Comparison of ENCODE assay signal across 20 cellular contexts in the genomic region with DNA sequence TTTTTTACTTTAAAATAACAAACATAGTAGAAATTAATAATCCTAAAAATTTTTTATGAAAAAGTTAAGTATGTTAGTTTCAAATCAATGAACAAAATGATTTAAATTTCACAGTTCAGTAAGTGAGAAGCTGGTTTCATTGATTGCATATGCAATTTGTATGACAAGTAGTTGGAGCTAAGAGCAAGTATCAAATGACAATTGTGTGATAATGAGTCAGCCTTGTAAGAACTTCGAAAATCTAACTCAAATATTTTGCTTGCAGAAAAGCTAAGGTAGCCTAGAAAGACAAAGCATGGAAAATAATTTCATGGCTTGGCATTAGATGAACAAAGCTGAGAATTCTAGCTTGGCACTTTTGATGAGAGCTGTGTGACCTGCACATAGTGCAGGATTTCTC.
DNase-seq lines count a peak whose midpoint lies in the region; ATAC-seq, FAIRE-seq and TF ChIP-seq lines count a peak whose summit lies in the region.
"Had no signal": no experiment of that assay in that cellular context is flagged by ENCODE, and none has a peak within 500 bp of the region (broad histone marks: within the 10 kb centered on the region; RNA-seq: fewer than 3 reads in every experiment).

No MANE protein-coding gene starts in this region.

- peaks cover 34% of the 10 kb centered on the region for H3K36me3 Mint-ChIP-seq in astrocyte (ENCODE audit: low read depth, unreplicated experiment)

- no peak overlapping the region for H3K27ac Mint-ChIP-seq in astrocyte (ENCODE audit: unreplicated experiment)
- H3K27ac Mint-ChIP-seq: CD8-positive, alpha-beta memory T cell; effector memory CD8-positive, alpha-beta T cell; neural progenitor cell had no signal

- no peak overlapping the region for H3K4me3 ChIP-seq in astrocyte (ENCODE audit: insufficient read depth, low read depth, low read length)
- H3K4me3 ChIP-seq: adrenal gland, gastrocnemius medialis, HAP-1, neural progenitor cell, tibial nerve had no signal

- DNase-seq in AG09319 (ENCODE audit: extremely low read depth, low read depth) (peak; percentile 5), HT1080 (ENCODE audit: low read depth) (peak; percentile 43), astrocyte (ENCODE audit: low read depth) (peak; percentile 62), fibroblast of the conjunctiva (ENCODE audit: low read depth) (peak; percentile 4), KBM-7 (no peak)
- DNase-seq in stimulated activated CD4-positive, alpha-beta T cell treated with anti-CD3 and anti-CD28 coated beads, Interleukin-2, amount 100 ng/mL, for 24 hours, result no peak
- DNase-seq: adrenal gland; CD8-positive, alpha-beta memory T cell; DND-41; effector memory CD8-positive, alpha-beta T cell; gastrocnemius medialis; NCI-H82; stimulated activated naive CD4-positive, alpha-beta T cell treated with Interleukin-2 at 50 U/mL for 16 hours had no signal

- TF ChIP-seq CTCF in AG09319 (IDR thresholded peaks at IDR 0.05; ENCODE audit: low read depth, low read length), result no peak
- TF ChIP-seq CTCF in astrocyte (IDR thresholded peaks at IDR 0.05; ENCODE audit: insufficient read depth, low read depth, low read length), result no peak

- no peak for ATAC-seq in HG02610 (IDR thresholded peaks at IDR 0.05; ENCODE audit: unreplicated experiment)
- no peak for ATAC-seq in HG02678 (IDR thresholded peaks at IDR 0.05; ENCODE audit: unreplicated experiment)
- ATAC-seq: effector memory CD8-positive, alpha-beta T cell; gastrocnemius medialis; Panc1 had no signal

- no peaks in the 10 kb centered on the region for H3K79me2 ChIP-seq in astrocyte (ENCODE audit: insufficient read depth, low read length)

- H3K4me2 ChIP-seq in astrocyte (ENCODE audit: low read length), result no peak overlapping the region
- H3K4me2 ChIP-seq: neural progenitor cell had no signal

- H3K4me3 Mint-ChIP-seq in astrocyte (ENCODE audit: unreplicated experiment), result no peak overlapping the region
- H3K4me3 Mint-ChIP-seq: CD8-positive, alpha-beta memory T cell; effector memory CD8-positive, alpha-beta T cell; neural progenitor cell had no signal

- H3K27me3 ChIP-seq in astrocyte (ENCODE audit: insufficient read depth, low read length), result no peaks in the 10 kb centered on the region
- H3K27me3 ChIP-seq: adrenal gland, gastrocnemius medialis, neural progenitor cell, tibial nerve had no signal

- FAIRE-seq in astrocyte (lab: Jason Lieb, UNC), result no peak
- FAIRE-seq: GM19239 had no signal

- no peak overlapping the region for H2AFZ ChIP-seq in astrocyte (ENCODE audit: low read depth, low read length)
- H2AFZ ChIP-seq: neural progenitor cell had no signal

- peaks cover 4% of the 10 kb centered on the region for H3K4me1 ChIP-seq in astrocyte (ENCODE audit: insufficient read depth, low read length)
- H3K4me1 ChIP-seq: adrenal gland, gastrocnemius medialis, HAP-1, neural progenitor cell, tibial nerve had no signal

- H3K27ac ChIP-seq in astrocyte (ENCODE audit: low read depth, low read length), result no peak overlapping the region
- H3K27ac ChIP-seq: adrenal gland, gastrocnemius medialis, neural progenitor cell, tibial nerve had no signal

- H3K9me3 ChIP-seq in astrocyte (ENCODE audit: insufficient read depth, low read depth, low read length), result peaks cover 4% of the 10 kb centered on the region
- H3K9me3 ChIP-seq: gastrocnemius medialis, HAP-1 had no signal

- no peaks in the 10 kb centered on the region for H3K36me3 ChIP-seq in astrocyte (ENCODE audit: insufficient read depth, low read length)
- H3K36me3 ChIP-seq: adrenal gland had no signal

- peaks cover 19% of the 10 kb centered on the region for H3K9me3 Mint-ChIP-seq in astrocyte (ENCODE audit: unreplicated experiment)

- H4K20me1 ChIP-seq in astrocyte (ENCODE audit: insufficient read depth, low read length), result no peaks in the 10 kb centered on the region

- H3K4me1 Mint-ChIP-seq in astrocyte (ENCODE audit: low read depth, unreplicated experiment), result no peaks in the 10 kb centered on the region
- H3K4me1 Mint-ChIP-seq: CD8-positive, alpha-beta memory T cell; neural progenitor cell had no signal

- no peak overlapping the region for H3K9ac ChIP-seq in astrocyte (ENCODE audit: low read length)
- H3K9ac ChIP-seq: neural progenitor cell had no signal

- no peaks in the 10 kb centered on the region for H3K27me3 Mint-ChIP-seq in astrocyte (ENCODE audit: low read depth, unreplicated experiment)
- H3K27me3 Mint-ChIP-seq: CD8-positive, alpha-beta memory T cell; effector memory CD8-positive, alpha-beta T cell had no signal

- in situ Hi-C loops in KBM-7 (cut with MboI; ENCODE audit: low pct_unique_long_range_greater_than_20kb, low sequenced_read_pairs), result no loop called here

Comparison
In these comparisons a context has a peak if more than half of its experiments do, and no peak if none do; other contexts are left out.
1. DNase-seq: peak in AG09319 (single experiment), HT1080 (single experiment), astrocyte (single experiment) and fibroblast of the conjunctiva (single experiment); none in stimulated activated CD4-positive, alpha-beta T cell treated with anti-CD3 and anti-CD28 coated beads, Interleukin-2, amount 100 ng/mL, for 24 hours (0 of 2) and KBM-7 (single experiment).